In genomic region chr4:102586644-102587021, GRCh38 we compare ENCODE assay signal across 10 cellular contexts.
DNase-seq lines count a peak whose midpoint lies in the region; ATAC-seq and TF ChIP-seq lines count a peak whose summit lies in the region.
"Had no signal": no experiment of that assay in that cellular context is flagged by ENCODE, and none has a peak within 500 bp of the region (broad histone marks: within the 10 kb centered on the region; RNA-seq: fewer than 3 reads in every experiment).

No MANE protein-coding gene starts in this region.

- no peak overlapping the region for H3K4me2 ChIP-seq in PC-3 (ENCODE audit: low read length)

- no peaks in the 10 kb centered on the region for H3F3A ChIP-seq in PC-3 (ENCODE audit: low read length, unreplicated experiment)

- BruUV-seq in PC-3 (replicated peaks; lab: Mats Ljungman, UMichigan), result no TSS peak

- H3K4me1 ChIP-seq in PC-3 (ENCODE audit: insufficient read depth, low read length) (peaks cover 3% of the 10 kb centered on the region; the same call in 1 of the 2 replicates), Peyer's patch (no peaks in the 10 kb centered on the region)

- H3K79me2 ChIP-seq in PC-3 (ENCODE audit: low read length), result no peaks in the 10 kb centered on the region

- no peak overlapping the region for H2AFZ ChIP-seq in PC-3 (ENCODE audit: low read length)

- no peak for TF ChIP-seq POLR2A in Peyer's patch (IDR thresholded peaks at IDR 0.05)

- TF ChIP-seq CTCF in PC-3 (conservative IDR thresholded peaks at IDR 0.05; ENCODE audit: low read depth, low read length) (no peak), Peyer's patch (IDR thresholded peaks at IDR 0.05) (no peak)

- no peaks in the 10 kb centered on the region for H4K20me1 ChIP-seq in PC-3 (ENCODE audit: low read length)

- H3K36me3 ChIP-seq in PC-3 (ENCODE audit: low read depth, low read length) (peaks cover 32% of the 10 kb centered on the region), Peyer's patch (peaks cover 0 to 51% (median 0%) of the 10 kb centered on the region in 3 donors)

- no peaks in the 10 kb centered on the region for H3K9me2 ChIP-seq in PC-3 (replicated peaks; ENCODE audit: low read length)

- no peak overlapping the region for H3K27ac ChIP-seq in PC-3 (ENCODE audit: low read length)
- H3K27ac ChIP-seq in Peyer's patch, result no peak overlapping the region
- H3K27ac ChIP-seq: dorsolateral prefrontal cortex had no signal

- intact Hi-C loops in PC-3 (cut with micrococcal nuclease), result no loop called here

- POLR2A ChIA-PET in PC-3 (lab: Charles Lee; ENCODE audit: unreplicated experiment), result no interaction called here

- ATAC-seq in HG03439 (IDR thresholded peaks at IDR 0.05; ENCODE audit: unreplicated experiment) (peak; percentile 15), PC-3 (no peak), HG03342 (IDR thresholded peaks at IDR 0.05; ENCODE audit: unreplicated experiment) (no peak)

- H3K9me3 ChIP-seq in PC-3 (ENCODE audit: low read length), result 0 out of 2 replicates have a peak, but pooled peaks cover 5% of the 10 kb centered on the region
- no peaks in the 10 kb centered on the region for H3K9me3 ChIP-seq in Peyer's patch

- H3K27me3 ChIP-seq in PC-3 (ENCODE audit: low read length) (no peaks in the 10 kb centered on the region), Peyer's patch (no peaks in the 10 kb centered on the region)
- H3K27me3 ChIP-seq: dorsolateral prefrontal cortex had no signal

- CTCF ChIA-PET in PC-3 (lab: Charles Lee), result no interaction called here

- H3K4me3 ChIP-seq in PC-3 (ENCODE audit: low read length) (no peak overlapping the region), Peyer's patch (no peak overlapping the region)
- H3K4me3 ChIP-seq: dorsolateral prefrontal cortex had no signal

- DNase-seq in stimulated activated CD4-positive, alpha-beta T cell treated with anti-CD3 and anti-CD28 coated beads, Interleukin-1b, Interleukin-23, amount 100 ng/mL, for 48 hours, result peak; percentile 32
- DNase-seq in stimulated activated CD4-positive, alpha-beta T cell treated with anti-CD3 and anti-CD28 coated beads, Interleukin-2, amount 100 ng/mL, for 48 hours, result no peak
- DNase-seq in activated effector memory CD4-positive, alpha-beta T cell treated with Interleukin-2 at 50 U/mL for 16 hours, result peak; percentile 45
- DNase-seq in PC-3 (no peak), DMS 273 (lab: John Stamatoyannopoulos, UW; ENCODE audit: unreplicated experiment) (no peak), Peyer's patch (no peak)
- DNase-seq: dorsolateral prefrontal cortex, hippocampal formation had no signal

- H3K9ac ChIP-seq in PC-3 (ENCODE audit: low read length), result no peak overlapping the region

Comparison
In these comparisons a context has a peak if more than half of its experiments do, and no peak if none do; other contexts are left out.
1. DNase-seq: peak in stimulated activated CD4-positive, alpha-beta T cell treated with anti-CD3 and anti-CD28 coated beads, Interleukin-1b, Interleukin-23, amount 100 ng/mL, for 48 hours (single experiment) and activated effector memory CD4-positive, alpha-beta T cell treated with Interleukin-2 at 50 U/mL for 16 hours (single experiment); none in stimulated activated CD4-positive, alpha-beta T cell treated with anti-CD3 and anti-CD28 coated beads, Interleukin-2, amount 100 ng/mL, for 48 hours (0 of 2), PC-3 (single experiment), DMS 273 (single experiment) and Peyer's patch (0 of 3).